1 cellular context compared by ENCODE assay signal in genomic region chr15:43329960-43330779, GRCh38.
TF ChIP-seq lines count a peak whose summit lies in the region.

A gene with protein sequence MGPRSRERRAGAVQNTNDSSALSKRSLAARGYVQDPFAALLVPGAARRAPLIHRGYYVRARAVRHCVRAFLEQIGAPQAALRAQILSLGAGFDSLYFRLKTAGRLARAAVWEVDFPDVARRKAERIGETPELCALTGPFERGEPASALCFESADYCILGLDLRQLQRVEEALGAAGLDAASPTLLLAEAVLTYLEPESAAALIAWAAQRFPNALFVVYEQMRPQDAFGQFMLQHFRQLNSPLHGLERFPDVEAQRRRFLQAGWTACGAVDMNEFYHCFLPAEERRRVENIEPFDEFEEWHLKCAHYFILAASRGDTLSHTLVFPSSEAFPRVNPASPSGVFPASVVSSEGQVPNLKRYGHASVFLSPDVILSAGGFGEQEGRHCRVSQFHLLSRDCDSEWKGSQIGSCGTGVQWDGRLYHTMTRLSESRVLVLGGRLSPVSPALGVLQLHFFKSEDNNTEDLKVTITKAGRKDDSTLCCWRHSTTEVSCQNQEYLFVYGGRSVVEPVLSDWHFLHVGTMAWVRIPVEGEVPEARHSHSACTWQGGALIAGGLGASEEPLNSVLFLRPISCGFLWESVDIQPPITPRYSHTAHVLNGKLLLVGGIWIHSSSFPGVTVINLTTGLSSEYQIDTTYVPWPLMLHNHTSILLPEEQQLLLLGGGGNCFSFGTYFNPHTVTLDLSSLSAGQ (minus strand): TSS chr15:43330573. CDS start chr15:43330489, 84 bp downstream.

TF ChIP-seq in K562, 482 proteins besides CTCF, POLR2A, EP300 and RAD21 (continued from another document and continues in another):
- TF ChIP-seq BRD9 (IDR thresholded peaks at IDR 0.05; ENCODE audit: low read depth, partially characterized antibody), result no peak
- TF ChIP-seq HINFP (tag; conservative IDR thresholded peaks at IDR 0.05; ENCODE audit: low read depth), result no peak; the same call in 1 of the 2 replicates
- no peak for TF ChIP-seq XRCC4 (IDR thresholded peaks at IDR 0.05; ENCODE audit: extremely low read depth, insufficient read depth, insufficient read length)
- TF ChIP-seq, protein P1, sequence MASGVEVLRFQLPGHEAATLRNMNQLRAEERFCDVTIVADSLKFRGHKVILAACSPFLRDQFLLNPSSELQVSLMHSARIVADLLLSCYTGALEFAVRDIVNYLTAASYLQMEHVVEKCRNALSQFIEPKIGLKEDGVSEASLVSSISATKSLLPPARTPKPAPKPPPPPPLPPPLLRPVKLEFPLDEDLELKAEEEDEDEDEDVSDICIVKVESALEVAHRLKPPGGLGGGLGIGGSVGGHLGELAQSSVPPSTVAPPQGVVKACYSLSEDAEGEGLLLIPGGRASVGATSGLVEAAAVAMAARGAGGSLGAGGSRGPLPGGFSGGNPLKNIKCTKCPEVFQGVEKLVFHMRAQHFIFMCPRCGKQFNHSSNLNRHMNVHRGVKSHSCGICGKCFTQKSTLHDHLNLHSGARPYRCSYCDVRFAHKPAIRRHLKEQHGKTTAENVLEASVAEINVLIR (CRISPR knock-in tag; IDR thresholded peaks at IDR 0.05), result peak; percentile 69
- no peak for TF ChIP-seq ZNF23 (CRISPR knock-in tag; IDR thresholded peaks at IDR 0.05)
- no peak for TF ChIP-seq ZNF146 (CRISPR knock-in tag; IDR thresholded peaks at IDR 0.05; ENCODE audit: unreplicated experiment)
- TF ChIP-seq SMAD3 (CRISPR knock-in tag; conservative IDR thresholded peaks at IDR 0.05), result peak; percentile 69; the same call in 1 of the 2 replicates
- 0 out of 2 replicates have a peak, but pooled peaks have one; percentile 48 for TF ChIP-seq GATAD2A (IDR thresholded peaks at IDR 0.05)
- no peak for TF ChIP-seq STAT6 (CRISPR knock-in tag; IDR thresholded peaks at IDR 0.05)
- TF ChIP-seq POU5F1 (IDR thresholded peaks at IDR 0.05; ENCODE audit: borderline replicate concordance, low read depth, low read length, partially characterized antibody), result no peak
- TF ChIP-seq FUS (optimal IDR thresholded peaks at IDR 0.05; ENCODE audit: low read depth, low read length), result peak; percentile 81
- TF ChIP-seq, protein P2, sequence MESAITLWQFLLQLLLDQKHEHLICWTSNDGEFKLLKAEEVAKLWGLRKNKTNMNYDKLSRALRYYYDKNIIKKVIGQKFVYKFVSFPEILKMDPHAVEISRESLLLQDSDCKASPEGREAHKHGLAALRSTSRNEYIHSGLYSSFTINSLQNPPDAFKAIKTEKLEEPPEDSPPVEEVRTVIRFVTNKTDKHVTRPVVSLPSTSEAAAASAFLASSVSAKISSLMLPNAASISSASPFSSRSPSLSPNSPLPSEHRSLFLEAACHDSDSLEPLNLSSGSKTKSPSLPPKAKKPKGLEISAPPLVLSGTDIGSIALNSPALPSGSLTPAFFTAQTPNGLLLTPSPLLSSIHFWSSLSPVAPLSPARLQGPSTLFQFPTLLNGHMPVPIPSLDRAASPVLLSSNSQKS (CRISPR knock-in tag; IDR thresholded peaks at IDR 0.05), result no peak
- peak; percentile 97 for TF ChIP-seq SUPT5H (IDR thresholded peaks at IDR 0.05)
- no peak for TF ChIP-seq JUNB (CRISPR knock-in tag; conservative IDR thresholded peaks at IDR 0.05)
- no peak for TF ChIP-seq ZNF655 (CRISPR knock-in tag; IDR thresholded peaks at IDR 0.05)
- no peak for TF ChIP-seq NELFE (IDR thresholded peaks at IDR 0.05; ENCODE audit: insufficient read depth, insufficient read length)
- TF ChIP-seq ETV1 (tag; conservative IDR thresholded peaks at IDR 0.05; ENCODE audit: low read depth), result peak; percentile 80; the same call in 1 of the 2 replicates
- no peak for TF ChIP-seq KHSRP (IDR thresholded peaks at IDR 0.05)
- TF ChIP-seq DEAF1 (CRISPR knock-in tag; IDR thresholded peaks at IDR 0.05), result 0 out of 2 replicates have a peak, but pooled peaks have one; percentile 11
- TF ChIP-seq, protein P3, sequence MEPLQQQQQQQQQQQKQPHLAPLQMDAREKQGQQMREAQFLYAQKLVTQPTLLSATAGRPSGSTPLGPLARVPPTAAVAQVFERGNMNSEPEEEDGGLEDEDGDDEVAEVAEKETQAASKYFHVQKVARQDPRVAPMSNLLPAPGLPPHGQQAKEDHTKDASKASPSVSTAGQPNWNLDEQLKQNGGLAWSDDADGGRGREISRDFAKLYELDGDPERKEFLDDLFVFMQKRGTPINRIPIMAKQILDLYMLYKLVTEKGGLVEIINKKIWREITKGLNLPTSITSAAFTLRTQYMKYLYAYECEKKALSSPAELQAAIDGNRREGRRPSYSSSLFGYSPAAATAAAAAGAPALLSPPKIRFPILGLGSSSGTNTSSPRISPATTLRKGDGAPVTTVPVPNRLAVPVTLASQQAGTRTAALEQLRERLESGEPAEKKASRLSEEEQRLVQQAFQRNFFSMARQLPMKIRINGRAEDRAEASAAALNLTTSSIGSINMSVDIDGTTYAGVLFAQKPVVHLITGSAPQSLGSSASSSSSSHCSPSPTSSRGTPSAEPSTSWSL (CRISPR knock-in tag; IDR thresholded peaks at IDR 0.05; ENCODE audit: borderline replicate concordance), result no peak
- no peak for TF ChIP-seq ZNF311 (CRISPR knock-in tag; IDR thresholded peaks at IDR 0.05)
- TF ChIP-seq PTTG1 (tag; IDR thresholded peaks at IDR 0.05; ENCODE audit: low read depth), result no peak
- no peak for TF ChIP-seq ZFP1 (CRISPR knock-in tag; IDR thresholded peaks at IDR 0.05)
- no peak for TF ChIP-seq TCF3 (CRISPR knock-in tag; IDR thresholded peaks at IDR 0.05)
- TF ChIP-seq, protein P4, sequence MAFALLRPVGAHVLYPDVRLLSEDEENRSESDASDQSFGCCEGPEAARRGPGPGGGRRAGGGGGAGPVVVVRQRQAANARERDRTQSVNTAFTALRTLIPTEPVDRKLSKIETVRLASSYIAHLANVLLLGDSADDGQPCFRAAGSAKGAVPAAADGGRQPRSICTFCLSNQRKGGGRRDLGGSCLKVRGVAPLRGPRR (CRISPR knock-in tag; IDR thresholded peaks at IDR 0.05), result no peak
- no peak; the same call in 1 of the 2 replicates for TF ChIP-seq SRSF3 (IDR thresholded peaks at IDR 0.05; ENCODE audit: insufficient read depth, low read length)
- TF ChIP-seq L3MBTL2 (IDR thresholded peaks at IDR 0.05), result peak; percentile 95
- peak; percentile 94 for TF ChIP-seq MGA (IDR thresholded peaks at IDR 0.05)
